Comparison of ENCODE assay signal across 11 cellular contexts in the genomic region with DNA sequence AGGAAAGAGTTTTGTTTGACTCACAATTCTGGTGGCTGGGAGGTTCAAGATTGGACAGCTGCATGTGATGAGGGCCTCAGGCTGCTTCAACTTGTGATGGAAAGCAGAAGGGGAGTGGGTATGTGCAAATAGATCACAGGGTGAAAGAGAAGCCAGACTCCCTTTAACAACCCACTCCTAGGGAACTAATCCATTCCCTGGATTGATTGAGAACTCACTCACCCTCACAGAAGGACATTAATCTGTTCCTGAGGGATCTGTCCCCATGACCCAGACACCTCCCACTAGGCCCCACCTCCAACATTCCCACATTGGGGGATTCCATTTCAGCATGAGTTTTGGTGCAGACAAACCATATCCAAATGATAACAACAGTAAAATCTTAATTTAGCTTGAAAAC.
"Had no signal": no experiment of that assay in that cellular context is flagged by ENCODE, and none has a peak within 500 bp of the region (broad histone marks: within the 10 kb centered on the region; RNA-seq: fewer than 3 reads in every experiment).

No MANE protein-coding gene starts in this region.

- H3K36me3 ChIP-seq: colonic mucosa, esophagus muscularis mucosa, gastrocnemius medialis, pancreas, stomach, thyroid gland had no signal

- H3K27ac ChIP-seq: colonic mucosa, epithelial cell of prostate, esophagus muscularis mucosa, gastrocnemius medialis, pancreas, stomach, thyroid gland had no signal

- H3K4me3 Mint-ChIP-seq: natural killer cell treated with Interleukin-12 subunit alpha and Interleukin-12 subunit beta and Interleukin-15 and Interleukin-18, amount 100 ng/mL, for 72 hours; type B pancreatic cell had no signal

- H3K36me3 Mint-ChIP-seq: natural killer cell treated with Interleukin-12 subunit alpha and Interleukin-12 subunit beta and Interleukin-15 and Interleukin-18, amount 100 ng/mL, for 72 hours; type B pancreatic cell had no signal

- H3K9me3 ChIP-seq: colonic mucosa, esophagus muscularis mucosa, gastrocnemius medialis, pancreas, stomach, thyroid gland had no signal

- H3K4me3 ChIP-seq: colonic mucosa, esophagus muscularis mucosa, gastrocnemius medialis, lung, pancreas, stomach, thyroid gland had no signal

- H3K4me1 ChIP-seq: colonic mucosa, pancreas, stomach, thyroid gland had no signal

- H3K27me3 ChIP-seq: colonic mucosa, gastrocnemius medialis, pancreas, thyroid gland had no signal

- H3K9me3 Mint-ChIP-seq: natural killer cell treated with Interleukin-12 subunit alpha and Interleukin-12 subunit beta and Interleukin-15 and Interleukin-18, amount 100 ng/mL, for 72 hours; type B pancreatic cell had no signal

- H3K27me3 Mint-ChIP-seq: natural killer cell treated with Interleukin-12 subunit alpha and Interleukin-12 subunit beta and Interleukin-15 and Interleukin-18, amount 100 ng/mL, for 72 hours had no signal

- H3K27ac Mint-ChIP-seq: natural killer cell treated with Interleukin-12 subunit alpha and Interleukin-12 subunit beta and Interleukin-15 and Interleukin-18, amount 100 ng/mL, for 72 hours; progenitor cell of endocrine pancreas; type B pancreatic cell had no signal
